Comparison of ENCODE assay signal across 8 cellular contexts in the genomic region with DNA sequence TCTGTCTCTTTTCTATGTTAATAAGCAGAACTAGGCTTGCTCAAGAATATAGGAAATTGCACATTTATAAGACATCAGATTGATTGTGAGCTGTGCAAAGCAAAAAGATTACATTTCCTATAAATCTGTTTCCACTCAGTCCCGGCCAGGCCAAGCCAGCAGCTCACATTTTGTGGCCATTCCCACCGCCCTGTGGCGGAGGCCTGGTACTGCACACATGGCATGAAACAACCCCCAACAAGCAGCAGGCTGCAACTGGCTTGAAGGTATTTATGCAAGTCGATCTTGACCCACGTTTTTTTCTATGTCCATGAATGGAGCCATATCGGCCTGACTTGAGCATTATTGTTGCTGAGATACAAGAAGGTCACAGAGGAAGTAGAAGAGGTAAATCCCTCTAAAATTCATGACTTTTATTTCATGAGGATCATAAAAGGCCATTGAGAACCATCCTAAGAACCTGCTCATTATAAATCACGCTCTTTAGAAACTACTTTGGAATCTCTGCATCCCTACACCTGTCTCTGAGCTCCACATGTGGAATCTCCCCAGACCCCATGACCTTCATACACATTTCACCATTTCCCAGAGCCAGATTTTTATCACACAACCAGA.
A peak's percentile ranks its signal among the peaks of the same experiment; 100 is the strongest.
DNase-seq lines count a peak whose midpoint lies in the region; ATAC-seq, FAIRE-seq and TF ChIP-seq lines count a peak whose summit lies in the region.

No MANE protein-coding gene starts in this region.

- DNase-seq in D721Med (ENCODE audit: insufficient read length, low spot score): no peak
- peak; percentile 35 for DNase-seq in NCI-H82 treated with DMSO at 0.1 percent for 48 hours (lab: John Stamatoyannopoulos, UW; ENCODE audit: unreplicated experiment)
- DNase-seq in ascending aorta (ENCODE audit: low spot score in 2 of 2): peak; percentile 16 to 69
- peak; percentile 85 for DNase-seq in hepatocyte (ENCODE audit: low spot score)
- DNase-seq in sciatic nerve (ENCODE audit: low spot score): peak; percentile 80
- no peak for DNase-seq in NCI-H2171 treated with DMSO at 0.1 percent for 48 hours (lab: John Stamatoyannopoulos, UW)

- no peak overlapping the region for H3K4me3 ChIP-seq in ascending aorta
- no peak overlapping the region for H3K4me3 ChIP-seq in hepatocyte

- 17% methylated on average over 7 of the region's 7 CpGs for WGBS in hepatocyte (ENCODE audit: low lambda C conversion rate, missing lambda C conversion rate)

- H3K4me2 ChIP-seq in hepatocyte: no peak overlapping the region

- no peaks in the 10 kb centered on the region for H3K79me2 ChIP-seq in hepatocyte

- FAIRE-seq in D721Med (lab: Jason Lieb, UNC): no peak

- intact Hi-C loops in ascending aorta (cut with DNase I): no loop called here
- intact Hi-C loops in sciatic nerve (cut with DNase I): no loop called here

- H3K27ac ChIP-seq in ascending aorta (no peak overlapping the region), hepatocyte (no peak overlapping the region)

- H4K20me1 ChIP-seq in hepatocyte (ENCODE audit: insufficient read depth, poor library complexity, severe bottlenecking): no peaks in the 10 kb centered on the region

- ATAC-seq in GM21423 (IDR thresholded peaks at IDR 0.05; ENCODE audit: unreplicated experiment) (peak; percentile 51), sciatic nerve (peak; percentile 85), GM21529 (IDR thresholded peaks at IDR 0.05; ENCODE audit: unreplicated experiment) (no peak)

- no peaks in the 10 kb centered on the region for H3K27me3 ChIP-seq in ascending aorta
- H3K27me3 ChIP-seq in hepatocyte: no peaks in the 10 kb centered on the region

- H3K9me2 ChIP-seq in hepatocyte (replicated peaks; ENCODE audit: insufficient read depth): no peaks in the 10 kb centered on the region

- peak; percentile 52 for TF ChIP-seq CTCF in D721Med (IDR thresholded peaks at IDR 0.05; ENCODE audit: insufficient read depth, missing control alignments)
- peak; percentile 22 to 57 (median 44) for TF ChIP-seq CTCF in ascending aorta (IDR thresholded peaks at IDR 0.05)
- peak; percentile 89 for TF ChIP-seq CTCF in hepatocyte (IDR thresholded peaks at IDR 0.05; ENCODE audit: poor library complexity)

- no peaks in the 10 kb centered on the region for H3K4me1 ChIP-seq in ascending aorta
- no peaks in the 10 kb centered on the region for H3K4me1 ChIP-seq in hepatocyte (ENCODE audit: insufficient read depth)

- H3K9me3 ChIP-seq in ascending aorta (no peaks in the 10 kb centered on the region), hepatocyte (ENCODE audit: low read depth) (no peaks in the 10 kb centered on the region)

- H3K36me3 ChIP-seq in ascending aorta: no peaks in the 10 kb centered on the region
- no peaks in the 10 kb centered on the region for H3K36me3 ChIP-seq in hepatocyte (replicated peaks; ENCODE audit: insufficient read depth, low read depth)

- H2AFZ ChIP-seq in hepatocyte: no peak overlapping the region

Comparison
In these comparisons a context has a peak if more than half of its experiments do, and no peak if none do; other contexts are left out.
1. DNase-seq: peak in NCI-H82 treated with DMSO at 0.1 percent for 48 hours (single experiment), ascending aorta (2 of 2), hepatocyte (single experiment) and sciatic nerve (single experiment); none in D721Med (single experiment) and NCI-H2171 treated with DMSO at 0.1 percent for 48 hours (single experiment).
2. Peak in every context shown above with its lines, with median percentiles within 50 percentile points of each other: CTCF ChIP-seq.